Comparison of ENCODE assay signal across 9 cellular contexts in genomic region chr9:18396102-18396728, GRCh38.
A peak's percentile ranks its signal among the peaks of the same experiment; 100 is the strongest.
DNase-seq lines count a peak whose midpoint lies in the region; TF ChIP-seq lines count a peak whose summit lies in the region.
"Had no signal": no experiment of that assay in that cellular context is flagged by ENCODE, and none has a peak within 500 bp of the region (broad histone marks: within the 10 kb centered on the region; RNA-seq: fewer than 3 reads in every experiment).

No MANE protein-coding gene starts in this region.

- H2BK5ac ChIP-seq in mesendoderm (ENCODE audit: low read length) = no peak overlapping the region

- H3K23ac ChIP-seq in mesendoderm (ENCODE audit: low read length) = no peak overlapping the region

- H3K36me3 Mint-ChIP-seq in activated CD4-positive, alpha-beta memory T cell treated with anti-CD3 and anti-CD28 coated beads for 36 hours = no peaks in the 10 kb centered on the region

- H3K79me2 ChIP-seq in mesendoderm (ENCODE audit: control insufficient read depth, insufficient read depth, low read length) (no peaks in the 10 kb centered on the region), MM.1S (ENCODE audit: low read length) (no peaks in the 10 kb centered on the region)

- CTCF ChIA-PET in activated CD4-positive, alpha-beta memory T cell treated with anti-CD3 and anti-CD28 coated beads for 36 hours (lab: Charles Lee) = no interaction called here

- H3K56ac ChIP-seq in mesendoderm (ENCODE audit: low read length) = no peak overlapping the region

- H3K4me1 Mint-ChIP-seq in activated CD4-positive, alpha-beta memory T cell treated with anti-CD3 and anti-CD28 coated beads for 36 hours (ENCODE audit: low read depth) = no peaks in the 10 kb centered on the region

- no peak overlapping the region for H3K27ac Mint-ChIP-seq in activated CD4-positive, alpha-beta memory T cell treated with anti-CD3 and anti-CD28 coated beads for 36 hours

- H3K27ac ChIP-seq in VCaP = peak overlapping the region; percentile 95; the same call in 1 of the 2 replicates
- no peak overlapping the region for H3K27ac ChIP-seq in mesendoderm (ENCODE audit: low read depth, low read length)
- H3K27ac ChIP-seq in MM.1S (ENCODE audit: low read length) = no peak overlapping the region

- no peak overlapping the region for H2BK120ac ChIP-seq in mesendoderm (ENCODE audit: low read depth, low read length)

- no peaks in the 10 kb centered on the region for H3K27me3 ChIP-seq in mesendoderm (ENCODE audit: insufficient read depth, low read length, poor library complexity)
- no peaks in the 10 kb centered on the region for H3K27me3 ChIP-seq in MM.1S (replicated peaks; ENCODE audit: insufficient read depth, low read length)

- no peaks in the 10 kb centered on the region for H3K4me1 ChIP-seq in mesendoderm (ENCODE audit: control insufficient read depth, low read depth, low read length)
- no peaks in the 10 kb centered on the region for H3K4me1 ChIP-seq in MM.1S (ENCODE audit: low read length)

- H3K18ac ChIP-seq in mesendoderm (ENCODE audit: low read length) = no peak overlapping the region

- no peaks in the 10 kb centered on the region for H4K20me1 ChIP-seq in MM.1S (ENCODE audit: insufficient read depth, low read length)

- H3K4me3 Mint-ChIP-seq in activated CD4-positive, alpha-beta memory T cell treated with anti-CD3 and anti-CD28 coated beads for 36 hours = no peak overlapping the region

- H2AFZ ChIP-seq in MM.1S (ENCODE audit: low read length) = no peak overlapping the region

- peak; percentile 33; the same call in 1 of the 2 replicates for TF ChIP-seq CTCF in LNCaP clone FGC (IDR thresholded peaks at IDR 0.05; ENCODE audit: control insufficient read depth, extremely low read depth, insufficient read depth)
- TF ChIP-seq CTCF in VCaP (conservative IDR thresholded peaks at IDR 0.05) = 0 out of 2 replicates have a peak, but pooled peaks have one; percentile 12
- TF ChIP-seq CTCF in MM.1S (IDR thresholded peaks at IDR 0.05; ENCODE audit: low read length) = no peak

- H4K8ac ChIP-seq in mesendoderm (ENCODE audit: low read depth, low read length) = no peak overlapping the region

- H3K4me3 ChIP-seq in LNCaP clone FGC (ENCODE audit: low read depth, low read length) = no peak overlapping the region
- H3K4me3 ChIP-seq in mesendoderm (ENCODE audit: low read length) = no peak overlapping the region
- H3K4me3 ChIP-seq in MM.1S (ENCODE audit: low read length) = no peak overlapping the region
- H3K4me3 ChIP-seq: mucosa of descending colon had no signal

- H3K9me3 Mint-ChIP-seq in activated CD4-positive, alpha-beta memory T cell treated with anti-CD3 and anti-CD28 coated beads for 36 hours = no peaks in the 10 kb centered on the region

- POLR2A ChIA-PET in activated CD4-positive, alpha-beta memory T cell treated with anti-CD3 and anti-CD28 coated beads for 36 hours (lab: Charles Lee) = no interaction called here

- intact Hi-C loops in activated CD4-positive, alpha-beta memory T cell treated with anti-CD3 and anti-CD28 coated beads for 36 hours (cut with micrococcal nuclease) = no loop called here

- no peaks in the 10 kb centered on the region for H3K27me3 Mint-ChIP-seq in activated CD4-positive, alpha-beta memory T cell treated with anti-CD3 and anti-CD28 coated beads for 36 hours

- H3K9me2 ChIP-seq in MM.1S (replicated peaks; ENCODE audit: insufficient read depth, low read length) = no peaks in the 10 kb centered on the region

- DNase-seq in DMS53 (lab: John Stamatoyannopoulos, UW) (peak; percentile 63), LNCaP clone FGC (ENCODE audit: low read depth) (no peak), mesendoderm (peak; percentile 32), MM.1S (no peak), hypothalamus (lab: John Stamatoyannopoulos, UW) (no peak)
- DNase-seq in activated CD4-positive, alpha-beta memory T cell treated with anti-CD3 and anti-CD28 coated beads for 36 hours = no peak
- no peak for DNase-seq in activated CD4-positive, alpha-beta T cell treated with anti-CD3 and anti-CD28 coated beads, Interleukin-2, amount 50 U/mL, for 48 hours

- H4K5ac ChIP-seq in mesendoderm (ENCODE audit: low read length) = no peak overlapping the region

- H2BK15ac ChIP-seq in mesendoderm (replicated peaks; ENCODE audit: low read depth) = no peak overlapping the region

- H3K4ac ChIP-seq in mesendoderm (ENCODE audit: low read depth, low read length) = no peak overlapping the region

- no peaks in the 10 kb centered on the region for H3K36me3 ChIP-seq in mesendoderm (ENCODE audit: control insufficient read depth, insufficient read depth, low read length)
- no peaks in the 10 kb centered on the region for H3K36me3 ChIP-seq in MM.1S (replicated peaks; ENCODE audit: insufficient read depth, low read length)

- no peak overlapping the region for H3K4me2 ChIP-seq in mesendoderm (ENCODE audit: low read length)
- no peak overlapping the region for H3K4me2 ChIP-seq in MM.1S (ENCODE audit: low read depth, low read length)

- no peaks in the 10 kb centered on the region for H3F3A ChIP-seq in MM.1S (ENCODE audit: insufficient read depth, low read length)

- no peaks in the 10 kb centered on the region for H3K9me3 ChIP-seq in MM.1S (replicated peaks; ENCODE audit: insufficient read depth, low read length)
- H3K9me3 ChIP-seq: mucosa of descending colon had no signal

- H2AK5ac ChIP-seq in mesendoderm (ENCODE audit: low read length) = no peak overlapping the region

- no peaks in the 10 kb centered on the region for H3K79me1 ChIP-seq in mesendoderm (ENCODE audit: low read length)

- H3K9ac ChIP-seq in mesendoderm (ENCODE audit: low read length) (no peak overlapping the region), MM.1S (ENCODE audit: low read length) (no peak overlapping the region)

Comparison
In these comparisons a context has a peak if more than half of its experiments do, and no peak if none do; other contexts are left out.
1. DNase-seq: peak in DMS53 (single experiment) and mesendoderm (single experiment); none in LNCaP clone FGC (single experiment), activated CD4-positive, alpha-beta memory T cell treated with anti-CD3 and anti-CD28 coated beads for 36 hours (single experiment), MM.1S (single experiment), activated CD4-positive, alpha-beta T cell treated with anti-CD3 and anti-CD28 coated beads, Interleukin-2, amount 50 U/mL, for 48 hours (0 of 2) and hypothalamus (0 of 51).